Comparison of ENCODE assay signal across 1 cellular context in genomic region chrX:66728818-66729271, GRCh38.
TF ChIP-seq lines count a peak whose summit lies in the region.

No MANE protein-coding gene starts in this region.

TF ChIP-seq in HCT116, 20 proteins besides CTCF, POLR2A, EP300 and RAD21 (continued from another document):
- no peak for TF ChIP-seq MAX (IDR thresholded peaks at IDR 0.05)
- TF ChIP-seq SRF (IDR thresholded peaks at IDR 0.05; ENCODE audit: low read depth), result no peak
- no peak for TF ChIP-seq ZBTB33 (IDR thresholded peaks at IDR 0.05; ENCODE audit: extremely low read depth, insufficient replicate concordance, low read length)
- TF ChIP-seq ELF1 (IDR thresholded peaks at IDR 0.05; ENCODE audit: borderline replicate concordance, low read depth), result no peak
- TF ChIP-seq EZH2phosphoT487 (IDR thresholded peaks at IDR 0.05; ENCODE audit: borderline replicate concordance), result no peak
- no peak for TF ChIP-seq JUND (IDR thresholded peaks at IDR 0.05)
- TF ChIP-seq CBX3 (IDR thresholded peaks at IDR 0.05; ENCODE audit: low read depth), result no peak
